Comparison of ENCODE assay signal across 8 cellular contexts in genomic region chr1:77889671-77890070, GRCh38. TPM values are rescaled to one million over a fixed set of nuclear protein-coding genes. Genes with fewer than 3 reads are reported as not detected.
A peak's percentile ranks its signal among the peaks of the same experiment; 100 is the strongest.
DNase-seq lines count a peak whose midpoint lies in the region; ATAC-seq, FAIRE-seq and TF ChIP-seq lines count a peak whose summit lies in the region.
"Had no signal": no experiment of that assay in that cellular context is flagged by ENCODE, and none has a peak within 500 bp of the region (broad histone marks: within the 10 kb centered on the region; RNA-seq: fewer than 3 reads in every experiment).

No MANE protein-coding gene starts in this region.

- H3K4me3 ChIP-seq in HUES6 (ENCODE audit: low read depth, low read length) (peak overlapping the region; percentile 94), bronchial epithelial cell (ENCODE audit: low read depth, low read length) (peak overlapping the region; percentile 67)

- peak overlapping the region; percentile 94 for H3K4me3 Mint-ChIP-seq in type B pancreatic cell

- H3K27ac Mint-ChIP-seq in type B pancreatic cell: peak overlapping the region; percentile 70

- peak overlapping the region; percentile 7 for H3K9ac ChIP-seq in HUES6 (ENCODE audit: low read length)

- no peaks in the 10 kb centered on the region for H3K36me3 ChIP-seq in HUES6 (ENCODE audit: control insufficient read depth, insufficient read depth, low read length)
- no peaks in the 10 kb centered on the region for H3K36me3 ChIP-seq in bronchial epithelial cell (ENCODE audit: control insufficient read depth, insufficient read depth, low read length)

- intact Hi-C loops in sciatic nerve (cut with DNase I): no loop called here

- no peaks in the 10 kb centered on the region for H3K9me3 Mint-ChIP-seq in type B pancreatic cell

- ATAC-seq in sciatic nerve: no peak

- no peaks in the 10 kb centered on the region for H3K9me3 ChIP-seq in HUES6 (ENCODE audit: control insufficient read depth, insufficient read depth, low read depth, low read length)

- no peaks in the 10 kb centered on the region for H3K27me3 ChIP-seq in HUES6 (ENCODE audit: control insufficient read depth, insufficient read depth, low read length)
- no peaks in the 10 kb centered on the region for H3K27me3 ChIP-seq in bronchial epithelial cell (ENCODE audit: control insufficient read depth, insufficient read depth, low read length)
- H3K27me3 ChIP-seq in layer of hippocampus (ENCODE audit: control insufficient read depth, insufficient read depth, low read length): no peaks in the 10 kb centered on the region

- TF ChIP-seq CTCF in bronchial epithelial cell (IDR thresholded peaks at IDR 0.05; ENCODE audit: insufficient read depth, low read length, severe bottlenecking) (no peak), type B pancreatic cell (conservative IDR thresholded peaks at IDR 0.05) (no peak), GM20000 (IDR thresholded peaks at IDR 0.05; ENCODE audit: extremely low read depth, missing control alignments) (no peak)

- peak; percentile 91 for DNase-seq in bronchial epithelial cell (ENCODE audit: low read depth)
- no peak for DNase-seq in type B pancreatic cell (ENCODE audit: extremely low spot score, unreplicated experiment)
- DNase-seq in sciatic nerve (ENCODE audit: low spot score): no peak
- DNase-seq in DMS79 treated with DMSO at 0.1 percent for 48 hours (lab: John Stamatoyannopoulos, UW): no peak
- no peak for DNase-seq in GM20000 (ENCODE audit: low spot score)
- DNase-seq: naive B cell had no signal

- H3K27me3 Mint-ChIP-seq in type B pancreatic cell: peaks cover 3% of the 10 kb centered on the region

- H3K27ac ChIP-seq in HUES6 (ENCODE audit: low read depth, low read length): no peak overlapping the region
- peak overlapping the region; percentile 18 for H3K27ac ChIP-seq in layer of hippocampus (ENCODE audit: low read depth, low read length)

- no peak for FAIRE-seq in bronchial epithelial cell (lab: Jason Lieb, UNC)

- H3K36me3 Mint-ChIP-seq in type B pancreatic cell: no peaks in the 10 kb centered on the region

- H3K4me1 Mint-ChIP-seq in type B pancreatic cell (ENCODE audit: unreplicated experiment): peaks cover 9% of the 10 kb centered on the region

- H3K4me1 ChIP-seq in HUES6 (ENCODE audit: control insufficient read depth, insufficient read depth, low read length): peaks cover 9% of the 10 kb centered on the region; the same call in 1 of the 2 replicates

RNA-seq across cellular contexts. Expression of gene NEXN, which starts 1.2 kb away (rescaled TPM):
- total RNA-seq in bronchial epithelial cell (0.26 and 0.51 TPM in 2 replicates), type B pancreatic cell (ENCODE audit: low replicate concordance) (0.38 and 2.8 TPM in 2 replicates), sciatic nerve (10.6 TPM)
